In the genomic region with DNA sequence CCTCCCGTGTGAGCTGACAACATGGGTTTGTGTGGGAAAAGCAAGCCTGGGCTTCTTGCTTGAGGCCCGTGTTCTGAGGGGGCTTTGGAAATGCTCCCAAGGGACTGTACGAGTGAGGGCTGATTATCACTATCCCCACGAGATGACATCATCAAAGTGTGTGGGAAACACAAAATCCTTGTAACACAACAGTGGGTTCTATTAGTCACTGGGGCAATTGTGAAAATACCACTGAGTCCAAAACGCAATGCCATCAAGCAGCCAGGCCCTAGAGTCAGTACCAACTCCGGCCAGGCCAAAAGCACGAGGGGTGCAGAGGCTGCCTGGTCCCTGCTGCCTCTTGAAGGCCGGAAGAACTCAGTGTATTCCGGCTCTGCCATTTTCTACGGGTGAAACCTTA, we compare ENCODE assay signal across 14 cellular contexts. TPM values are rescaled to one million over a fixed set of nuclear protein-coding genes. Genes with fewer than 3 reads are reported as not detected.
A peak's percentile ranks its signal among the peaks of the same experiment; 100 is the strongest.
DNase-seq lines count a peak whose midpoint lies in the region; ATAC-seq lines count a peak whose summit lies in the region.
"Had no signal": no experiment of that assay in that cellular context is flagged by ENCODE, and none has a peak within 500 bp of the region (broad histone marks: within the 10 kb centered on the region; RNA-seq: fewer than 3 reads in every experiment).

No MANE protein-coding gene starts in this region.

- H3K4me1 Mint-ChIP-seq in effector memory CD8-positive, alpha-beta T cell (ENCODE audit: low read depth in 2 of 2) = peaks cover 31 to 52% of the 10 kb centered on the region in 2 donors

- peaks cover 30% of the 10 kb centered on the region for H3K36me3 Mint-ChIP-seq in effector memory CD8-positive, alpha-beta T cell (ENCODE audit: insufficient read depth)

- no peak for ATAC-seq in effector memory CD8-positive, alpha-beta T cell (replicated peaks)
- ATAC-seq in HG02763 (IDR thresholded peaks at IDR 0.05; ENCODE audit: unreplicated experiment) (no peak), HG03135 (IDR thresholded peaks at IDR 0.05; ENCODE audit: unreplicated experiment) (no peak), GM18907 (IDR thresholded peaks at IDR 0.05; ENCODE audit: unreplicated experiment) (no peak)

- H3K27me3 ChIP-seq in muscle layer of duodenum (ENCODE audit: low read depth, low read length) = no peaks in the 10 kb centered on the region

- no peaks in the 10 kb centered on the region for H3K9me3 ChIP-seq in muscle layer of duodenum (ENCODE audit: control insufficient read depth in 1 of 2, low read length in 2 of 2)

- no peak overlapping the region for H3K4me3 ChIP-seq in muscle layer of duodenum (ENCODE audit: low read depth in 1 of 2, low read length in 2 of 2)

- H3K27me3 Mint-ChIP-seq in effector memory CD8-positive, alpha-beta T cell = no peaks in the 10 kb centered on the region

- no peaks in the 10 kb centered on the region for H3K9me3 Mint-ChIP-seq in effector memory CD8-positive, alpha-beta T cell

- H3K4me3 Mint-ChIP-seq in effector memory CD8-positive, alpha-beta T cell = no peak overlapping the region

- peaks cover 19 to 21% of the 10 kb centered on the region in 2 donors for H3K36me3 ChIP-seq in muscle layer of duodenum (ENCODE audit: control insufficient read depth in 1 of 2, insufficient read depth in 2 of 2, low read length in 2 of 2)

- H3K27ac ChIP-seq in muscle layer of duodenum (ENCODE audit: low read length) = peak overlapping the region; percentile 60

- DNase-seq in AG08396 (ENCODE audit: low spot score) = peak; percentile 50
- DNase-seq in M059J (ENCODE audit: low read depth) = peak; percentile 15
- no peak for DNase-seq in effector memory CD8-positive, alpha-beta T cell
- no peak for DNase-seq in D341Med (ENCODE audit: low spot score)
- DNase-seq: aorta; C1 segment of cervical spinal cord; HCEC 1CT; NCI-H1436 treated with DMSO at 0.1 percent for 48 hours; NCI-H748 treated with DMSO at 0.1 percent for 48 hours; stimulated activated CD4-positive, alpha-beta T cell treated with anti-CD3 and anti-CD28 coated beads, Interleukin-4, amount 100 ng/mL, for 4 hours had no signal

- peak overlapping the region; percentile 28 to 44 for H3K27ac Mint-ChIP-seq in effector memory CD8-positive, alpha-beta T cell

- H3K4me1 ChIP-seq in muscle layer of duodenum (ENCODE audit: control insufficient read depth in 1 of 2, insufficient read depth in 2 of 2, low read length in 2 of 2) = peaks cover 22 to 50% of the 10 kb centered on the region in 2 donors

RNA-seq across cellular contexts. Expression of a gene that starts 29.6 kb away (rescaled TPM):
- 0.96 and 1.3 TPM in 2 replicates for total RNA-seq in M059J (2014; rRNA removed; shearing (Covaris generic))

RNA-seq across cellular contexts. Expression of a gene that starts 34.3 kb away (rescaled TPM):
- 115 and 130 TPM in 2 replicates for total RNA-seq in M059J (2014; rRNA removed; shearing (Covaris generic))

RNA-seq across cellular contexts. Expression of a gene that starts 39.0 kb away (rescaled TPM):
- 1.6 and 4.4 TPM in 2 replicates for total RNA-seq in M059J (2014; rRNA removed; shearing (Covaris generic))

RNA-seq across cellular contexts. Expression of a gene that starts 40.0 kb away (rescaled TPM):
- 246 and 328 TPM in 2 replicates for total RNA-seq in M059J (2014; rRNA removed; shearing (Covaris generic))

Comparison
In these comparisons a context has a peak if more than half of its experiments do, and no peak if none do; other contexts are left out.
1. DNase-seq: peak in AG08396 (single experiment) and M059J (single experiment); none in effector memory CD8-positive, alpha-beta T cell (0 of 3) and D341Med (single experiment).